ENCODE assay signal across 9 cellular contexts in the genomic region with DNA sequence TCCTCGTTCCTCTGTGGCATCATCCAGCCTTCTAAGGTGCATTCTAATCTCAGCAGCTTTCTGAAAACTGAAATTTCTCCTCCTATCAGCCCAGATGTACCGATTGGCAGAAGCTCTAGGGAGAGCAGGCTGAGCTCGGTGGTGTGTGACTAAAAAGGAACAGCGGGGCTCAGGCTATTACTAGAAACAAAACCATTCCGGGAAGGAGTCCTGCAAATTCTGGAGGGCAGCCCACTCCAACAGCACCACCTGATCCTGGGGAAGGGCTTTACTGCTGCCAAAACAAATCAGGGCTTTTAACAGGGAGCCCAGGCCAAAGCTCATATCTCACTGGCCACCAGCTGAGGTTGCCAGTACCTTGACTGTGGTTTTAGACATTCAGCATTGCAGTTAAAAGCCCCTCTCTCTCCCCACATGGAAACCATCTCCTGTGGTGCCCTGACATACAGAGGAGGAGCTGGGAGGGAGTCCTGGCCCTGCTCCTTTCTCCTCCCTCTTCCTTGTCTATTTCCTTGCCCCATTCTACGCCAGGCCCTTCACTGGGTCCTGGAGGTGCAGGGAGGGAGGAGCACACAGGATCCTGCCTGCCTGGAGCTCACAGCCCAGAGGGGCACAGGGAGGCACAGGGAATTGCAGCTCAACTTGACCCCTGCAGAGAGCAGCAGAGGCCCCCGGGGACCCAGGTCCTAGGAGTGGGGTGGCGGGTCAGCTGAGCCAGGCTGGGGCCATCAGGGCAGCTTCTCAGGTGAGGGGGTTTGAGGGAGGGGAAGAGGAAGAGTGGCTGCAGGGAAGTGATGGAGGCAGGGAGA. TPM values are rescaled to one million over a fixed set of nuclear protein-coding genes. Genes with fewer than 3 reads are reported as not detected.
A peak's percentile ranks its signal among the peaks of the same experiment; 100 is the strongest.
DNase-seq lines count a peak whose midpoint lies in the region; ATAC-seq, FAIRE-seq and TF ChIP-seq lines count a peak whose summit lies in the region.
"Had no signal": no experiment of that assay in that cellular context is flagged by ENCODE, and none has a peak within 500 bp of the region (broad histone marks: within the 10 kb centered on the region; RNA-seq: fewer than 3 reads in every experiment).

No MANE protein-coding gene starts in this region.

- H3K36me3 Mint-ChIP-seq in activated naive CD4-positive, alpha-beta T cell treated with anti-CD3 and anti-CD28 coated beads, Interleukin-2, amount 50 U/mL, for 24 hours, result peaks cover 3% of the 10 kb centered on the region
- H3K36me3 Mint-ChIP-seq in activated naive CD8-positive, alpha-beta T cell, result peaks cover 4% of the 10 kb centered on the region

- ATAC-seq in Right ventricle myocardium superior (ENCODE audit: poor library complexity), result peak; percentile 94
- ATAC-seq in HG02973 (IDR thresholded peaks at IDR 0.05; ENCODE audit: unreplicated experiment), result no peak

- H3K9me3 Mint-ChIP-seq in activated naive CD4-positive, alpha-beta T cell treated with anti-CD3 and anti-CD28 coated beads, Interleukin-2, amount 50 U/mL, for 24 hours, result no peaks in the 10 kb centered on the region
- no peaks in the 10 kb centered on the region for H3K9me3 Mint-ChIP-seq in activated naive CD8-positive, alpha-beta T cell (ENCODE audit: low read depth)

- intact Hi-C loops in Right ventricle myocardium superior (cut with DNase I), result no loop called here

- DNase-seq in activated naive CD4-positive, alpha-beta T cell treated with Interleukin-2 at 50 U/mL for 16 hours, result no peak
- DNase-seq in Right ventricle myocardium superior, result peak; percentile 67
- peak; percentile 67 for DNase-seq in putamen (ENCODE audit: low spot score)
- no peak for DNase-seq in DMS153 (lab: John Stamatoyannopoulos, UW)
- no peak for DNase-seq in GM12891 (ENCODE audit: insufficient read length, low spot score)

- no peaks in the 10 kb centered on the region for H3K27me3 Mint-ChIP-seq in activated naive CD4-positive, alpha-beta T cell treated with anti-CD3 and anti-CD28 coated beads, Interleukin-2, amount 50 U/mL, for 24 hours
- no peaks in the 10 kb centered on the region for H3K27me3 Mint-ChIP-seq in activated naive CD8-positive, alpha-beta T cell

- peak overlapping the region; percentile 83 for H3K4me3 Mint-ChIP-seq in activated naive CD4-positive, alpha-beta T cell treated with anti-CD3 and anti-CD28 coated beads, Interleukin-2, amount 50 U/mL, for 24 hours
- H3K4me3 Mint-ChIP-seq in activated naive CD8-positive, alpha-beta T cell, result peak overlapping the region; percentile 94

- peaks cover 92% of the 10 kb centered on the region for H3K4me1 Mint-ChIP-seq in activated naive CD4-positive, alpha-beta T cell treated with anti-CD3 and anti-CD28 coated beads, Interleukin-2, amount 50 U/mL, for 24 hours
- H3K4me1 Mint-ChIP-seq in activated naive CD8-positive, alpha-beta T cell (ENCODE audit: low read depth), result peaks cover 86% of the 10 kb centered on the region

- TF ChIP-seq POLR2A in GM12891 (IDR thresholded peaks at IDR 0.05; ENCODE audit: low read depth, low read length), result no peak

- no peak for FAIRE-seq in GM12891 (lab: Jason Lieb, UNC)
- FAIRE-seq: bronchial epithelial cell had no signal

- H3K27ac Mint-ChIP-seq in activated naive CD4-positive, alpha-beta T cell treated with anti-CD3 and anti-CD28 coated beads, Interleukin-2, amount 50 U/mL, for 24 hours, result peak overlapping the region; percentile 94
- H3K27ac Mint-ChIP-seq in activated naive CD8-positive, alpha-beta T cell, result peak overlapping the region; percentile 95

TF ChIP-seq in GM12891, 5 proteins besides CTCF, POLR2A, EP300 and RAD21:
- TF ChIP-seq PAX5 (IDR thresholded peaks at IDR 0.05; ENCODE audit: insufficient read depth, low read length, severe bottlenecking), result no peak
- TF ChIP-seq POLR2AphosphoS5 (IDR thresholded peaks at IDR 0.05; ENCODE audit: low read depth, low read length), result no peak
- TF ChIP-seq POU2F2 (IDR thresholded peaks at IDR 0.05; ENCODE audit: low read depth, low read length), result no peak
- no peak for TF ChIP-seq SPI1 (IDR thresholded peaks at IDR 0.05; ENCODE audit: low read depth, low read length)
- TF ChIP-seq TAF1 (IDR thresholded peaks at IDR 0.05; ENCODE audit: low read depth, low read length), result no peak

RNA-seq across cellular contexts. Expression of a gene that starts 0.9 kb away (rescaled TPM):
- total RNA-seq in Right ventricle myocardium superior, result 28.3 TPM
- 16.0 TPM for polyA plus RNA-seq in GM12891 (2012; ENCODE audit: low read depth, missing spikeins)

RNA-seq across cellular contexts. Expression of a gene that starts 25.7 kb away (rescaled TPM):
- total RNA-seq in Right ventricle myocardium superior, result 0.73 TPM
- 9.7 TPM for polyA plus RNA-seq in GM12891 (2012; ENCODE audit: low read depth, missing spikeins)

RNA-seq across cellular contexts. Expression of a gene that starts 31.6 kb away (rescaled TPM):
- total RNA-seq in Right ventricle myocardium superior, result 1.2 TPM
- polyA plus RNA-seq in GM12891 (2012; ENCODE audit: low read depth, missing spikeins), result 0.10 TPM
- total RNA-seq: bronchial epithelial cell had no signal

RNA-seq across cellular contexts. Expression of a gene that starts 46.5 kb away (rescaled TPM):
- 4.0 TPM for total RNA-seq in Right ventricle myocardium superior
- not detected for polyA plus RNA-seq in GM12891 (2012; ENCODE audit: low read depth, missing spikeins)
- total RNA-seq: bronchial epithelial cell had no signal

Comparison
In these comparisons a context has a peak if more than half of its experiments do, and no peak if none do; other contexts are left out.
1. DNase-seq: peak in Right ventricle myocardium superior (single experiment) and putamen (single experiment); none in activated naive CD4-positive, alpha-beta T cell treated with Interleukin-2 at 50 U/mL for 16 hours (single experiment), DMS153 (single experiment) and GM12891 (single experiment).